Comparison of ENCODE assay signal across 1 cellular context in genomic region chr6:29483735-29484134, GRCh38.
TF ChIP-seq lines count a peak whose summit lies in the region.

No MANE protein-coding gene starts in this region.

TF ChIP-seq in liver, 16 proteins besides CTCF, POLR2A, EP300 and RAD21:
- peak; percentile 33 for TF ChIP-seq NR2F2 (IDR thresholded peaks at IDR 0.05)
- peak; percentile 59 for TF ChIP-seq SP1 (IDR thresholded peaks at IDR 0.05)
- peak; percentile 48 for TF ChIP-seq ZBTB33 (IDR thresholded peaks at IDR 0.05)
- TF ChIP-seq EGR1 (IDR thresholded peaks at IDR 0.05; ENCODE audit: low read depth in 2 of 2), result no peak
- peak in 1 of 2 donors; percentile 24 for TF ChIP-seq JUND (IDR thresholded peaks at IDR 0.05)
- no peak for TF ChIP-seq TAF1 (conservative IDR thresholded peaks at IDR 0.05)
- TF ChIP-seq RXRA (IDR thresholded peaks at IDR 0.05), result peak; percentile 64 to 81
- TF ChIP-seq YY1 (IDR thresholded peaks at IDR 0.05), result peak; percentile 18
- no peak for TF ChIP-seq REST (IDR thresholded peaks at IDR 0.05)
- TF ChIP-seq GABPA (IDR thresholded peaks at IDR 0.05 in 1 of 2, conservative IDR thresholded peaks at IDR 0.05 in 1 of 2), result no peak
- TF ChIP-seq MAX (IDR thresholded peaks at IDR 0.05), result peak; percentile 33
- TF ChIP-seq FOXA1 (IDR thresholded peaks at IDR 0.05), result no peak
- no peak for TF ChIP-seq FOXA2 (IDR thresholded peaks at IDR 0.05)
- TF ChIP-seq HNF4G (IDR thresholded peaks at IDR 0.05), result peak; percentile 51
- TF ChIP-seq ATF3 (IDR thresholded peaks at IDR 0.05), result no peak
- peak; percentile 82 to 83 for TF ChIP-seq HNF4A (conservative IDR thresholded peaks at IDR 0.05)
